Comparison of ENCODE assay signal across 21 cellular contexts in genomic region chr13:106755542-106755941, GRCh38.
DNase-seq lines count a peak whose midpoint lies in the region; ATAC-seq, FAIRE-seq and TF ChIP-seq lines count a peak whose summit lies in the region.
"Had no signal": no experiment of that assay in that cellular context is flagged by ENCODE, and none has a peak within 500 bp of the region (broad histone marks: within the 10 kb centered on the region; RNA-seq: fewer than 3 reads in every experiment).

No MANE protein-coding gene starts in this region.

- H3K79me2 ChIP-seq in GM23338 (replicated peaks; ENCODE audit: insufficient read depth): no peaks in the 10 kb centered on the region
- no peaks in the 10 kb centered on the region for H3K79me2 ChIP-seq in astrocyte (ENCODE audit: insufficient read depth, low read length)

- H3K9me2 ChIP-seq in GM23338 (ENCODE audit: insufficient read depth): no peaks in the 10 kb centered on the region

- H3K9me3 ChIP-seq in astrocyte (ENCODE audit: insufficient read depth, low read depth, low read length): no peaks in the 10 kb centered on the region
- H3K9me3 ChIP-seq in neuron (ENCODE audit: low read length): peaks cover 2% of the 10 kb centered on the region

- H3K4me1 Mint-ChIP-seq in GM23338 (peaks cover 22% of the 10 kb centered on the region), astrocyte (ENCODE audit: low read depth, unreplicated experiment) (no peaks in the 10 kb centered on the region)
- H3K4me1 Mint-ChIP-seq in activated T-helper 2 cell treated with anti-CD3 and anti-CD28 coated beads, Interferon-gamma antibody, Interleukin-2, Interleukin-4, amounts not matched to agents 10 μg/mL and 5 μg/mL and 100 μg/mL, durations not matched to agents 14 hours and 24 hours and 36 hours (ENCODE audit: low read depth): no peaks in the 10 kb centered on the region

- no peak for DNase-seq in GM23338 (ENCODE audit: low spot score)
- DNase-seq in astrocyte (ENCODE audit: low read depth): no peak
- DNase-seq in kidney epithelial cell (ENCODE audit: low read depth): peak; percentile 41
- DNase-seq in activated T-helper 2 cell treated with anti-CD3 and anti-CD28 coated beads, Interferon-gamma antibody, Interleukin-2, Interleukin-4, amounts not matched to agents 10 μg/mL and 5 μg/mL and 100 μg/mL, durations not matched to agents 14 hours and 24 hours and 36 hours (ENCODE audit: low spot score): no peak
- DNase-seq in SK-N-DZ (ENCODE audit: low spot score): no peak
- DNase-seq in NCI-H1694 (lab: John Stamatoyannopoulos, UW): no peak
- DNase-seq: Calu3, DMS79 treated with DMSO at 0.1 percent for 48 hours, GDM1, GM23248, KG1, NCI-H1092, NCI-H187, NCI-H446, NCI-H774, PC-9 had no signal

- H3K9me3 Mint-ChIP-seq in GM23338 (no peaks in the 10 kb centered on the region; the same call in 2 of the 3 replicates), astrocyte (ENCODE audit: unreplicated experiment) (peaks cover 3% of the 10 kb centered on the region)
- H3K9me3 Mint-ChIP-seq in activated T-helper 2 cell treated with anti-CD3 and anti-CD28 coated beads, Interferon-gamma antibody, Interleukin-2, Interleukin-4, amounts not matched to agents 10 μg/mL and 5 μg/mL and 100 μg/mL, durations not matched to agents 14 hours and 24 hours and 36 hours: no peaks in the 10 kb centered on the region

- no peaks in the 10 kb centered on the region for H3K27me3 Mint-ChIP-seq in GM23338 (ENCODE audit: insufficient read depth, low read depth, poor library complexity)
- H3K27me3 Mint-ChIP-seq in astrocyte (ENCODE audit: low read depth, unreplicated experiment): no peaks in the 10 kb centered on the region
- H3K27me3 Mint-ChIP-seq in activated T-helper 2 cell treated with anti-CD3 and anti-CD28 coated beads, Interferon-gamma antibody, Interleukin-2, Interleukin-4, amounts not matched to agents 10 μg/mL and 5 μg/mL and 100 μg/mL, durations not matched to agents 14 hours and 24 hours and 36 hours (ENCODE audit: low read depth): no peaks in the 10 kb centered on the region

- no peak for FAIRE-seq in astrocyte (lab: Jason Lieb, UNC)
- FAIRE-seq: GM12892, GM19239 had no signal

- H4K20me1 ChIP-seq in GM23338 (replicated peaks; ENCODE audit: insufficient read depth) (no peaks in the 10 kb centered on the region), astrocyte (ENCODE audit: insufficient read depth, low read length) (no peaks in the 10 kb centered on the region)

- no peak for ATAC-seq in GM23338
- no peak for ATAC-seq in GM21515 (IDR thresholded peaks at IDR 0.05; ENCODE audit: unreplicated experiment)

- no peaks in the 10 kb centered on the region for H3K36me3 ChIP-seq in GM23338 (ENCODE audit: insufficient read depth)
- no peaks in the 10 kb centered on the region for H3K36me3 ChIP-seq in astrocyte (ENCODE audit: insufficient read depth, low read length)
- H3K36me3 ChIP-seq in kidney epithelial cell (ENCODE audit: control insufficient read depth, insufficient read depth, low read length): no peaks in the 10 kb centered on the region
- H3K36me3 ChIP-seq in neuron (ENCODE audit: insufficient read depth, low read length): no peaks in the 10 kb centered on the region

- H3K27ac ChIP-seq in GM23338 (ENCODE audit: low read depth): no peak overlapping the region
- H3K27ac ChIP-seq in astrocyte (ENCODE audit: low read depth, low read length): no peak overlapping the region
- H3K27ac ChIP-seq: GM23248, HL-60, PC-9 had no signal

- H3F3A ChIP-seq in GM23338 (replicated peaks; ENCODE audit: low read depth): no peaks in the 10 kb centered on the region

- H3K27me3 ChIP-seq in GM23338 (ENCODE audit: insufficient read depth) (no peaks in the 10 kb centered on the region), astrocyte (ENCODE audit: insufficient read depth, low read length) (no peaks in the 10 kb centered on the region), kidney epithelial cell (ENCODE audit: control insufficient read depth, insufficient read depth, low read length) (no peaks in the 10 kb centered on the region), neuron (ENCODE audit: insufficient read depth, low read length) (no peaks in the 10 kb centered on the region)

- H3K36me3 Mint-ChIP-seq in GM23338 (ENCODE audit: low read depth) (no peaks in the 10 kb centered on the region), astrocyte (ENCODE audit: low read depth, unreplicated experiment) (no peaks in the 10 kb centered on the region)
- H3K36me3 Mint-ChIP-seq in activated T-helper 2 cell treated with anti-CD3 and anti-CD28 coated beads, Interferon-gamma antibody, Interleukin-2, Interleukin-4, amounts not matched to agents 10 μg/mL and 5 μg/mL and 100 μg/mL, durations not matched to agents 14 hours and 24 hours and 36 hours (ENCODE audit: low read depth): no peaks in the 10 kb centered on the region

- H2AFZ ChIP-seq in GM23338 (peak overlapping the region; percentile 63; the same call in 1 of the 2 replicates), astrocyte (ENCODE audit: low read depth, low read length) (no peak overlapping the region), neuron (ENCODE audit: low read depth, low read length) (peak overlapping the region; percentile 4)
- H2AFZ ChIP-seq: GM23248 had no signal

- H3K9ac ChIP-seq in astrocyte (ENCODE audit: low read length): no peak overlapping the region
- H3K9ac ChIP-seq: GM23248 had no signal

- no peak overlapping the region for H3K4me3 ChIP-seq in GM23338
- H3K4me3 ChIP-seq in astrocyte (ENCODE audit: insufficient read depth, low read depth, low read length): no peak overlapping the region
- no peak overlapping the region for H3K4me3 ChIP-seq in kidney epithelial cell (ENCODE audit: low read depth, low read length)
- peak overlapping the region; percentile 1 for H3K4me3 ChIP-seq in neuron (ENCODE audit: low read length)
- H3K4me3 ChIP-seq: GM23248, PC-9 had no signal

- H3K4me2 ChIP-seq in GM23338: no peak overlapping the region
- H3K4me2 ChIP-seq in astrocyte (ENCODE audit: low read length): no peak overlapping the region
- H3K4me2 ChIP-seq: PC-9 had no signal

- H3K4me3 Mint-ChIP-seq in GM23338 (no peak overlapping the region), astrocyte (ENCODE audit: unreplicated experiment) (no peak overlapping the region)
- H3K4me3 Mint-ChIP-seq in activated T-helper 2 cell treated with anti-CD3 and anti-CD28 coated beads, Interferon-gamma antibody, Interleukin-2, Interleukin-4, amounts not matched to agents 10 μg/mL and 5 μg/mL and 100 μg/mL, durations not matched to agents 14 hours and 24 hours and 36 hours (ENCODE audit: low read depth): no peak overlapping the region

- H3K4me1 ChIP-seq in GM23338 (ENCODE audit: insufficient read depth) (peaks cover 8% of the 10 kb centered on the region; the same call in 1 of the 2 replicates), astrocyte (ENCODE audit: insufficient read depth, low read length) (no peaks in the 10 kb centered on the region), neuron (ENCODE audit: insufficient read depth, low read length) (peaks cover 48% of the 10 kb centered on the region)

- H3K27ac Mint-ChIP-seq in GM23338 (no peak overlapping the region), astrocyte (ENCODE audit: unreplicated experiment) (peak overlapping the region; percentile 20)
- H3K27ac Mint-ChIP-seq in activated T-helper 2 cell treated with anti-CD3 and anti-CD28 coated beads, Interferon-gamma antibody, Interleukin-2, Interleukin-4, amounts not matched to agents 10 μg/mL and 5 μg/mL and 100 μg/mL, durations not matched to agents 14 hours and 24 hours and 36 hours: no peak overlapping the region

- intact Hi-C loops in activated T-helper 2 cell treated with anti-CD3 and anti-CD28 coated beads, Interferon-gamma antibody, Interleukin-2, Interleukin-4, amounts not matched to agents 10 μg/mL and 5 μg/mL and 100 μg/mL, durations not matched to agents 14 hours and 24 hours and 36 hours (cut with micrococcal nuclease): no loop called here

- TF ChIP-seq CTCF in GM23338 (conservative IDR thresholded peaks at IDR 0.05; ENCODE audit: low read depth in 2 of 2) (no peak), astrocyte (IDR thresholded peaks at IDR 0.05; ENCODE audit: insufficient read depth, low read depth, low read length) (no peak), kidney epithelial cell (IDR thresholded peaks at IDR 0.05; ENCODE audit: insufficient read depth, low read length, poor library complexity, severe bottlenecking) (no peak)

TF ChIP-seq in GM23338, 12 proteins besides CTCF, POLR2A, EP300 and RAD21 (continues in another document):
- TF ChIP-seq, protein P1, sequence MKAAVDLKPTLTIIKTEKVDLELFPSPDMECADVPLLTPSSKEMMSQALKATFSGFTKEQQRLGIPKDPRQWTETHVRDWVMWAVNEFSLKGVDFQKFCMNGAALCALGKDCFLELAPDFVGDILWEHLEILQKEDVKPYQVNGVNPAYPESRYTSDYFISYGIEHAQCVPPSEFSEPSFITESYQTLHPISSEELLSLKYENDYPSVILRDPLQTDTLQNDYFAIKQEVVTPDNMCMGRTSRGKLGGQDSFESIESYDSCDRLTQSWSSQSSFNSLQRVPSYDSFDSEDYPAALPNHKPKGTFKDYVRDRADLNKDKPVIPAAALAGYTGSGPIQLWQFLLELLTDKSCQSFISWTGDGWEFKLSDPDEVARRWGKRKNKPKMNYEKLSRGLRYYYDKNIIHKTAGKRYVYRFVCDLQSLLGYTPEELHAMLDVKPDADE (IDR thresholded peaks at IDR 0.05): no peak
- TF ChIP-seq NANOG (IDR thresholded peaks at IDR 0.05; ENCODE audit: borderline replicate concordance) (no peak), ZNF114 (CRISPR knock-in tag; IDR thresholded peaks at IDR 0.05) (no peak), POLR2AphosphoS5 (IDR thresholded peaks at IDR 0.05; ENCODE audit: low read depth) (no peak)
